ENCODE assay signal across 14 cellular contexts in the genomic region with DNA sequence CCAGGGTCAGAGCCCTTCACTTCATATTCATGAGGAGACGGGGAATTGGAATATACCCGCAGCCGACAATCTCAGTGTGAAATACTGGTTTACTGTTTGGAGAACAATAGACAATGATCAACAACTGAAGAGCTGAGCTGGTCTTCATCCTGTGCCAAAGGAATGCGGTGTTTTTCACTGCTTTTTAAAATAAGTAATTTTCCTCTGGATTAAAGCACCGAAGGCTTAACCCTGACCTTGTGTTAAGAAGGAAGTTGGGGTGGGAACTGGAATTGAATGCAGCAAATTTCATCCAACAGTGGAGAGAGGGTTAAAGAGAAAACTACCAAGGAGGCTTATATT. TPM values are rescaled to one million over a fixed set of nuclear protein-coding genes. Genes with fewer than 3 reads are reported as not detected.
DNase-seq lines count a peak whose midpoint lies in the region; ATAC-seq, FAIRE-seq and TF ChIP-seq lines count a peak whose summit lies in the region.
"Had no signal": no experiment of that assay in that cellular context is flagged by ENCODE, and none has a peak within 500 bp of the region (broad histone marks: within the 10 kb centered on the region; RNA-seq: fewer than 3 reads in every experiment).

A gene with protein sequence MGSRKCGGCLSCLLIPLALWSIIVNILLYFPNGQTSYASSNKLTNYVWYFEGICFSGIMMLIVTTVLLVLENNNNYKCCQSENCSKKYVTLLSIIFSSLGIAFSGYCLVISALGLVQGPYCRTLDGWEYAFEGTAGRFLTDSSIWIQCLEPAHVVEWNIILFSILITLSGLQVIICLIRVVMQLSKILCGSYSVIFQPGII (minus strand): TSS at position 119 of the 342 bp plus-strand sequence. CDS start 254 bp downstream, outside the sequence.

- POLR2A ChIA-PET in MCF 10A (lab: Yijun Ruan, JAX), result interaction anchor here (1.0 to 1.1 kb wide), 2 partner anchors 22 to 36 kb away, joined by 4 read pairs; no protein-coding TSS in a partner anchor

- H3K9me3 Mint-ChIP-seq in MCF 10A (ENCODE audit: unreplicated experiment), result no peaks in the 10 kb centered on the region
- no peaks in the 10 kb centered on the region for H3K9me3 Mint-ChIP-seq in CD14-positive monocyte
- H3K9me3 Mint-ChIP-seq: memory B cell had no signal

- H3K4me3 Mint-ChIP-seq in MCF 10A (ENCODE audit: unreplicated experiment) (no peak within 1 kb of the TSS), CD14-positive monocyte (no peak within 1 kb of the TSS)
- H3K4me3 Mint-ChIP-seq: memory B cell had no signal

- TF ChIP-seq CTCF in breast epithelium (IDR thresholded peaks at IDR 0.05) (no peak), MCF 10A (IDR thresholded peaks at IDR 0.05; ENCODE audit: unreplicated experiment) (no peak), upper lobe of right lung (IDR thresholded peaks at IDR 0.05) (no peak), CD14-positive monocyte (IDR thresholded peaks at IDR 0.05) (no peak)

- FAIRE-seq in frontal cortex (lab: Jason Lieb, UNC), result no peak

- H3K27ac ChIP-seq in breast epithelium (peak within 1 kb of the TSS; percentile 56 to 74), muscle layer of duodenum (ENCODE audit: low read length) (peak within 1 kb of the TSS; percentile 36), upper lobe of right lung (peak within 1 kb of the TSS; percentile 62)
- no peak within 1 kb of the TSS for H3K27ac ChIP-seq in effector memory CD4-positive, alpha-beta T cell (ENCODE audit: insufficient read depth, low read length, poor library complexity, severe bottlenecking)

- TF ChIP-seq POLR2A in breast epithelium (IDR thresholded peaks at IDR 0.05), result no peak

- no peaks in the 10 kb centered on the region for H3K36me3 ChIP-seq in breast epithelium
- no peaks in the 10 kb centered on the region for H3K36me3 ChIP-seq in muscle layer of duodenum (ENCODE audit: control insufficient read depth in 1 of 2, insufficient read depth in 2 of 2, low read length in 2 of 2)
- H3K36me3 ChIP-seq in upper lobe of right lung, result no peaks in the 10 kb centered on the region
- H3K36me3 ChIP-seq in effector memory CD4-positive, alpha-beta T cell (ENCODE audit: control insufficient read depth, insufficient read depth, low read length), result no peaks in the 10 kb centered on the region

- peak within 1 kb of the TSS in 2 of 3 donors; percentile 21 to 52 for H3K4me3 ChIP-seq in breast epithelium
- no peak within 1 kb of the TSS for H3K4me3 ChIP-seq in muscle layer of duodenum (ENCODE audit: low read depth in 1 of 2, low read length in 2 of 2)
- peak within 1 kb of the TSS; percentile 21 for H3K4me3 ChIP-seq in upper lobe of right lung
- H3K4me3 ChIP-seq in effector memory CD4-positive, alpha-beta T cell (ENCODE audit: insufficient read depth, low read depth, low read length, poor library complexity, severe bottlenecking), result no peak within 1 kb of the TSS

- ATAC-seq in upper lobe of right lung, result no peak

- H3K27me3 ChIP-seq in breast epithelium (no peaks in the 10 kb centered on the region), muscle layer of duodenum (ENCODE audit: low read depth, low read length) (no peaks in the 10 kb centered on the region), upper lobe of right lung (no peaks in the 10 kb centered on the region)
- H3K27me3 ChIP-seq in effector memory CD4-positive, alpha-beta T cell (replicated peaks; ENCODE audit: control insufficient read depth, insufficient read depth, low read length, poor library complexity, severe bottlenecking), result peaks cover 6% of the 10 kb centered on the region

- H3K9me3 ChIP-seq in breast epithelium (no peaks in the 10 kb centered on the region), muscle layer of duodenum (ENCODE audit: control insufficient read depth in 1 of 2, low read length in 2 of 2) (no peaks in the 10 kb centered on the region), upper lobe of right lung (no peaks in the 10 kb centered on the region)
- no peaks in the 10 kb centered on the region for H3K9me3 ChIP-seq in effector memory CD4-positive, alpha-beta T cell (ENCODE audit: control insufficient read depth, low read length)

- DNase-seq in breast epithelium (ENCODE audit: low spot score in 2 of 2) (no peak), MCF 10A (ENCODE audit: unreplicated experiment) (no peak), foreskin melanocyte (peak; percentile 53), upper lobe of right lung (no peak), CD14-positive monocyte (ENCODE audit: low spot score) (no peak), frontal cortex (ENCODE audit: low spot score in 2 of 2) (no peak)
- DNase-seq in effector memory CD4-positive, alpha-beta T cell, result no peak
- DNase-seq: activated T-cell treated with anti-CD3 and anti-CD28 coated beads, Interleukin-2, amount 50 U/mL, for 1 hour; aorta; DMS79 treated with DMSO at 0.1 percent for 48 hours; NCI-H2029; stimulated activated CD4-positive, alpha-beta T cell treated with anti-CD3 and anti-CD28 coated beads, Interleukin-12 subunit alpha, Interleukin-12 subunit beta, amount 100 ng/mL, for 4 hours had no signal

- H3K27ac Mint-ChIP-seq in MCF 10A (ENCODE audit: low read depth, unreplicated experiment) (no peak within 1 kb of the TSS), CD14-positive monocyte (peak within 1 kb of the TSS in 1 of 7 donors; percentile 21)
- H3K27ac Mint-ChIP-seq: memory B cell had no signal

- BruUV-seq in MCF 10A (replicated peaks; lab: Mats Ljungman, UMichigan), result no TSS peak

- CTCF ChIA-PET in MCF 10A (lab: Yijun Ruan, JAX), result interaction anchor here (0.5 to 6.1 kb wide), 18 partner anchors 9 to 380 kb away, joined by 3 to 35 read pairs (median 5); a partner anchor contains a TSS

- H3K4me1 ChIP-seq in breast epithelium, result no peaks in the 10 kb centered on the region
- no peaks in the 10 kb centered on the region for H3K4me1 ChIP-seq in muscle layer of duodenum (ENCODE audit: control insufficient read depth in 1 of 2, insufficient read depth in 2 of 2, low read length in 2 of 2)
- peaks cover 11% of the 10 kb centered on the region for H3K4me1 ChIP-seq in upper lobe of right lung
- H3K4me1 ChIP-seq in effector memory CD4-positive, alpha-beta T cell (ENCODE audit: control insufficient read depth, insufficient read depth, low read length, poor library complexity, severe bottlenecking), result no peaks in the 10 kb centered on the region

- intact Hi-C loops in breast epithelium (cut with DNase I; ENCODE audit: low total_unique reads), result no loop called here
- intact Hi-C loops in MCF 10A (cut with micrococcal nuclease), result no loop called here
- intact Hi-C loops in upper lobe of right lung (cut with DNase I), result no loop called here
- intact Hi-C loops in CD14-positive monocyte (cut with micrococcal nuclease), result no loop called here

- H3K27me3 Mint-ChIP-seq in MCF 10A (ENCODE audit: insufficient read depth, unreplicated experiment) (no peaks in the 10 kb centered on the region), CD14-positive monocyte (ENCODE audit: low read depth in 3 of 3) (no peaks in the 10 kb centered on the region)
- H3K27me3 Mint-ChIP-seq: memory B cell had no signal

- H3K4me1 Mint-ChIP-seq in MCF 10A (ENCODE audit: insufficient read depth, unreplicated experiment), result no peaks in the 10 kb centered on the region
- no peaks in the 10 kb centered on the region for H3K4me1 Mint-ChIP-seq in CD14-positive monocyte
- H3K4me1 Mint-ChIP-seq: memory B cell had no signal

- H3K36me3 Mint-ChIP-seq in MCF 10A (ENCODE audit: insufficient read depth, unreplicated experiment), result no peaks in the 10 kb centered on the region
- no peaks in the 10 kb centered on the region for H3K36me3 Mint-ChIP-seq in CD14-positive monocyte
- H3K36me3 Mint-ChIP-seq: memory B cell had no signal

RNA-seq across cellular contexts. Expression of the gene that starts here (rescaled TPM):
- total RNA-seq in breast epithelium, result 10 to 100 TPM in 2 of 3 donors, 1 to 10 TPM in 1; 7.2 to 43.8 (median 25.9) TPM
- total RNA-seq in MCF 10A (2022), result not detected in 2 replicates
- total RNA-seq in upper lobe of right lung, result 13.4 TPM
- polyA plus RNA-seq in CD14-positive monocyte, result not detected
- total RNA-seq in frontal cortex, result 3.7 TPM

Comparison
In these comparisons a context has a peak if more than half of its experiments do, and no peak if none do; other contexts are left out.
1. H3K4me3 ChIP-seq: peak in breast epithelium (2 of 3) and upper lobe of right lung (single experiment); none in muscle layer of duodenum (0 of 2) and effector memory CD4-positive, alpha-beta T cell (single experiment).